ENCODE assay signal across 10 cellular contexts in the genomic region with DNA sequence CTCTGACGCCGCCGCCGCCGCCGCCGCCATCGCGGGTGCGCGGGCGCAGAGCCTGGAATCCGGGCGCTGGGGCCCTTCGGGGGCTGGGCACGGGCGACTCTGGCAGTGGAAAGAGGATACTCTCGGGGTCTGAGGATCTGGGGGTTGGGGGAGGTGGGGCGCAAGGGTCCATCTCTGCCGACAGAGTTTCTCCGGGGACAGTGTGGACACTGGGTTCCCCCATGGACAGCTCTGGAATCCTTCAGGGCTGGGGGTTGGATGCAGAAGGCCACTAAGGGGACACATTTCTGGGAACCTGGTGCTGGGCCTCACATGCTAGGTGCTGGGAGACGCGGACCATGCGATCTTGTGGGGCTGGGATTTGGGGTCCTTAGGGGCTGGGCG. TPM values are rescaled to one million over a fixed set of nuclear protein-coding genes. Genes with fewer than 3 reads are reported as not detected.
DNase-seq lines count a peak whose midpoint lies in the region; ATAC-seq and TF ChIP-seq lines count a peak whose summit lies in the region.
"Had no signal": no experiment of that assay in that cellular context is flagged by ENCODE, and none has a peak within 500 bp of the region (broad histone marks: within the 10 kb centered on the region; RNA-seq: fewer than 3 reads in every experiment).

No MANE protein-coding gene starts in this region.

- peaks cover 19% of the 10 kb centered on the region for H3K27me3 ChIP-seq in PC-9 (ENCODE audit: insufficient read depth, low read depth)
- peaks cover 19 to 64% (median 24%) of the 10 kb centered on the region in 4 donors for H3K27me3 ChIP-seq in esophagus squamous epithelium
- H3K27me3 ChIP-seq in thyroid gland, result peaks cover 4% of the 10 kb centered on the region
- H3K27me3 ChIP-seq: right lobe of liver had no signal

- H2AFZ ChIP-seq in PC-9, result peak overlapping the region; percentile 75

- H3K4me1 ChIP-seq in PC-9 (replicated peaks; ENCODE audit: insufficient read depth) (peaks cover 23% of the 10 kb centered on the region), esophagus squamous epithelium (peaks cover 40 to 60% (median 41%) of the 10 kb centered on the region in 3 donors), thyroid gland (peaks cover 9 to 43% of the 10 kb centered on the region in 2 donors)

- intact Hi-C loops in PC-9 (cut with micrococcal nuclease; ENCODE audit: unreplicated experiment), result no loop called here
- intact Hi-C loops in esophagus squamous epithelium (cut with DNase I), result no loop called here
- intact Hi-C loops in thyroid gland (cut with DNase I), result no loop called here

- CTCF ChIA-PET in PC-9 (lab: Charles Lee), result interaction anchor here (0.6 kb wide), 1 partner anchor 333 kb away, joined by 3 read pairs; no protein-coding TSS in a partner anchor

- peak overlapping the region; percentile 88 for H3K4me2 ChIP-seq in PC-9

- H3K9me3 ChIP-seq in PC-9 (ENCODE audit: insufficient read depth, low read depth) (no peaks in the 10 kb centered on the region), esophagus squamous epithelium (no peaks in the 10 kb centered on the region), thyroid gland (no peaks in the 10 kb centered on the region)
- H3K9me3 ChIP-seq: right lobe of liver had no signal

- TF ChIP-seq POLR2A in esophagus squamous epithelium (IDR thresholded peaks at IDR 0.05), result no peak
- no peak for TF ChIP-seq POLR2A in thyroid gland (IDR thresholded peaks at IDR 0.05)

- peak overlapping the region; percentile 63 for H3K4me3 ChIP-seq in PC-9
- peak overlapping the region; percentile 12 to 65 (median 31) for H3K4me3 ChIP-seq in esophagus squamous epithelium
- peak overlapping the region; percentile 51 for H3K4me3 ChIP-seq in skeletal muscle cell (ENCODE audit: low read depth, low read length)
- H3K4me3 ChIP-seq in thyroid gland (replicated peaks in 1 of 3), result no peak overlapping the region

- no TSS peak for BruUV-seq in PC-9 (replicated peaks; lab: Mats Ljungman, UMichigan)

- H4K20me1 ChIP-seq in PC-9 (ENCODE audit: insufficient read depth), result peaks cover 15% of the 10 kb centered on the region; the same call in 1 of the 2 replicates

- DNase-seq in DMS53 (lab: John Stamatoyannopoulos, UW), result peak; percentile 55
- no peak for DNase-seq in DMS53 treated with DMSO at 0.1 percent for 48 hours (lab: John Stamatoyannopoulos, UW; ENCODE audit: unreplicated experiment)
- no peak for DNase-seq in PC-9
- DNase-seq in esophagus squamous epithelium (lab: John Stamatoyannopoulos, UW), result no peak
- DNase-seq in skeletal muscle cell (ENCODE audit: low read depth), result no peak
- DNase-seq in thyroid gland, result no peak
- DNase-seq: NK-92 treated with Interleukin-12 subunit alpha and Interleukin-12 subunit beta, amount 100 ng/mL, for 24 hours had no signal

- ATAC-seq in GM18520 (IDR thresholded peaks at IDR 0.05; ENCODE audit: unreplicated experiment) (no peak), HG03139 (IDR thresholded peaks at IDR 0.05; ENCODE audit: unreplicated experiment) (no peak)
- ATAC-seq: right lobe of liver had no signal

- H3K36me3 ChIP-seq in PC-9 (ENCODE audit: low read depth) (no peaks in the 10 kb centered on the region), esophagus squamous epithelium (peaks cover 10 to 24% (median 11%) of the 10 kb centered on the region in 3 donors), thyroid gland (peaks cover 11 to 12% of the 10 kb centered on the region in 2 donors)

- no peaks in the 10 kb centered on the region for H3K9me2 ChIP-seq in PC-9 (ENCODE audit: insufficient read depth)

- WGBS in esophagus squamous epithelium, 2 donors, result 0 to 10% methylated on average over 2 to 7 of the region's 25 CpGs
- 4 to 11% methylated on average over 6 to 19 of the region's 25 CpGs for WGBS in thyroid gland, 2 donors

- no peak overlapping the region for H3K27ac ChIP-seq in PC-9
- peak overlapping the region in 3 of 4 donors; percentile 9 to 73 (median 60) for H3K27ac ChIP-seq in esophagus squamous epithelium
- H3K27ac ChIP-seq in thyroid gland, result no peak overlapping the region
- H3K27ac ChIP-seq: right lobe of liver had no signal

- H3F3A ChIP-seq in PC-9 (ENCODE audit: insufficient read depth, low read depth), result peaks cover 41% of the 10 kb centered on the region

- H3K79me2 ChIP-seq in PC-9 (ENCODE audit: low read depth), result no peaks in the 10 kb centered on the region

- TF ChIP-seq CTCF in PC-9 (conservative IDR thresholded peaks at IDR 0.05) (no peak), esophagus squamous epithelium (IDR thresholded peaks at IDR 0.05) (peak in 1 of 6 experiments; percentile 5), thyroid gland (IDR thresholded peaks at IDR 0.05) (no peak)

- POLR2A ChIA-PET in PC-9 (lab: Charles Lee; ENCODE audit: unreplicated experiment), result no interaction called here

RNA-seq across cellular contexts. Expression of gene TGFBR3L, which starts 2.3 kb away (rescaled TPM):
- 2.0 and 2.3 TPM in 2 replicates for total RNA-seq in PC-9 (2021)
- not detected for total RNA-seq in esophagus squamous epithelium
- not detected for total RNA-seq in thyroid gland

RNA-seq across cellular contexts. Expression of gene SNAPC2, which starts 3.2 kb away (rescaled TPM):
- 37.5 and 42.1 TPM in 2 replicates for total RNA-seq in PC-9 (2021)
- total RNA-seq in esophagus squamous epithelium, result 10 to 100 TPM in 1 of 4 donors, 1 to 10 TPM in 3; 6.2 to 10.9 (median 6.4) TPM
- total RNA-seq in thyroid gland, result 10 to 100 TPM in 2 of 4 donors, 1 to 10 TPM in 2; 9.3 to 14.0 (median 11.5) TPM

RNA-seq across cellular contexts. Expression of gene CTXN1, which starts 9.0 kb away (rescaled TPM):
- 54.5 and 71.2 TPM in 2 replicates for total RNA-seq in PC-9 (2021)
- total RNA-seq in esophagus squamous epithelium, result 1 to 10 TPM in 1 of 4 donors, under 1 TPM in 2, not detected in 1; 0.35 to 2.7 (median 0.75) TPM
- total RNA-seq in thyroid gland, result 1 to 10 TPM; 1.4 to 3.0 (median 2.0) TPM

RNA-seq across cellular contexts. Expression of gene MAP2K7, which starts 13.2 kb away (rescaled TPM):
- 52.4 and 54.0 TPM in 2 replicates for total RNA-seq in PC-9 (2021)
- 10 to 100 TPM in 3 of 4 donors, 1 to 10 TPM in 1; 8.6 to 17.3 (median 13.8) TPM for total RNA-seq in esophagus squamous epithelium
- total RNA-seq in thyroid gland, result 10 to 100 TPM in 3 of 4 donors, 1 to 10 TPM in 1; 9.1 to 18.6 (median 14.9) TPM

RNA-seq across cellular contexts. Expression of gene TIMM44, which starts 26.6 kb away (rescaled TPM):
- total RNA-seq in PC-9 (2021), result 72.8 and 74.6 TPM in 2 replicates
- total RNA-seq in esophagus squamous epithelium, result 10 to 100 TPM; 36.4 to 52.6 (median 45.5) TPM
- total RNA-seq in thyroid gland, result 10 to 100 TPM; 47.4 to 85.6 (median 56.6) TPM

Comparison
In these comparisons a context has a peak if more than half of its experiments do, and no peak if none do; other contexts are left out.
1. H3K27ac ChIP-seq: peak in esophagus squamous epithelium (3 of 4); none in PC-9 (single experiment) and thyroid gland (0 of 3).
2. H3K4me3 ChIP-seq: peak in PC-9 (single experiment), esophagus squamous epithelium (4 of 4) and skeletal muscle cell (single experiment); none in thyroid gland (0 of 3).
3. RNA of gene CTXN1, which starts 9.0 kb away (total RNA-seq): 54.5 to 71.2 TPM in PC-9; 1.4 to 3.0 TPM in thyroid gland and 0.35 to 2.7 TPM in esophagus squamous epithelium; every median in the first group is over 10 times any median in the second.